23 cellular contexts compared by ENCODE assay signal in the genomic region with DNA sequence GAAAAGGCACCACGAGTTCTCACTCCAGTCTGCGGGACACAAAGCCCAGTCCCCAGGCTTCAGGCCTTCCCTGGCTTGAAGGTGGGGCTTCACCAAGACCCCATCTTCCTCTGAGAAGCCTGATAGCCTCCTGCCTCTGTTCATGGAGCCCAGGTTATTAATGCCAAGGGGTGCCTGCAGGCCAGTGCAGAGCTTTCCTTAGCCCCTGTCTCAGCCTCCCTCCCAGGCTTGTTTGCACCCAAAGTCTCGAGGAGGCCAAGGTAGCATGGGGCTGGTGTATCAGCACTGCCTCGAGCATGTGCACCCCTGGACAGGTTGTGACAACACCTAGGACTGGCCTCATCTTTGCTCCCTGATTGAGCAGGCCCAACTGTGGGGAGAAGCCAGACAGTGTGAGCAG.
"Had no signal": no experiment of that assay in that cellular context is flagged by ENCODE, and none has a peak within 500 bp of the region (broad histone marks: within the 10 kb centered on the region; RNA-seq: fewer than 3 reads in every experiment).

No MANE protein-coding gene starts in this region.

- DNase-seq: cortex of kidney; effector memory CD8-positive, alpha-beta T cell; erythroblast; esophagus squamous epithelium; foreskin melanocyte; immature natural killer cell; islet precursor cell; left ventricle myocardium superior; lower lobe of right lung; naive thymus-derived CD8-positive, alpha-beta T cell; nephron progenitor cell; occipital lobe; ovary; right lobe of liver; stimulated activated CD4-positive, alpha-beta T cell treated with anti-CD3 and anti-CD28 coated beads, Interleukin-2, amount 100 ng/mL, for 24 hours; stimulated activated CD4-positive, alpha-beta T cell treated with anti-CD3 and anti-CD28 coated beads, Interleukin-4, amount 100 ng/mL, for 24 hours; stimulated activated naive CD8-positive, alpha-beta T cell treated with anti-CD3 and anti-CD28 coated beads, Interleukin-15, Interleukin-2, amounts not matched to agents 100 U/mL and 50 U/mL, for 24 hours; substantia nigra; testis; tibial artery; uterus had no signal

- H3K4me1 ChIP-seq: esophagus squamous epithelium, lower lobe of right lung, right lobe of liver, testis, tibial artery, uterus had no signal

- H3K36me3 ChIP-seq: esophagus squamous epithelium, lower lobe of right lung, ovary, right lobe of liver, tibial artery, uterus had no signal

- H3K4me3 ChIP-seq: esophagus squamous epithelium, lower lobe of right lung, ovary, right lobe of liver, smooth muscle cell, testis, tibial artery, uterus had no signal

- H3K27ac ChIP-seq: esophagus squamous epithelium, lower lobe of right lung, ovary, right lobe of liver, testis, tibial artery, uterus had no signal

- H3K27me3 ChIP-seq: esophagus squamous epithelium, ovary, right lobe of liver, testis, tibial artery, uterus had no signal

- ATAC-seq: effector memory CD8-positive, alpha-beta T cell; left ventricle myocardium superior; naive thymus-derived CD8-positive, alpha-beta T cell; stimulated activated effector memory CD8-positive, alpha-beta T cell treated with anti-CD3 and anti-CD28 coated beads, Interleukin-12 subunit alpha, Interleukin-12 subunit beta, amount 100 ng/mL, for 72 hours; stimulated activated naive CD8-positive, alpha-beta T cell treated with anti-CD3 and anti-CD28 coated beads, Interleukin-15, Interleukin-2, amounts not matched to agents 100 U/mL and 50 U/mL, for 24 hours had no signal

- H3K9me3 ChIP-seq: ovary, right lobe of liver, testis, uterus had no signal
